Comparison of ENCODE assay signal across 9 cellular contexts in the genomic region with DNA sequence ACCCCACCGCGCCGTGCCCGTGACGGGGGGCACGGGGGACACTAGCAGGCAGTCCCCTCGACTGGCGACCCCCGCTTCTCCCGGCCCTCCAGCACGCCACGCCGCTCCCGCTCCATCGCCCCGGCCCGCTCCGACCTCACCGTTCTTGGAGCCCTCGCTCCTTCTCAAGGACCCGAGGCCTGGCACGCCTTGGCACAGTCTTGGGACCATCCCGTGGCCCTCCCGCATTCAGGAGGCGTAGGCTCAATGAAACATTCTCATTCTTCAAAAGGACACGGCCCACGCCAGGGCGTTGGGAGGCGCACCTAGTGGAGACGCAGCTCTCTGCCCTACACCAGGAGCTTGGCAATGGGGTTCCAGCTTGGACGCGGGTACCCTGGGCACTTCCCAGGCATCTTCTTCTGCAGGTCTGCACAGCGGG. TPM values are rescaled to one million over a fixed set of nuclear protein-coding genes. Genes with fewer than 3 reads are reported as not detected.
DNase-seq lines count a peak whose midpoint lies in the region; ATAC-seq, FAIRE-seq and TF ChIP-seq lines count a peak whose summit lies in the region.
"Had no signal": no experiment of that assay in that cellular context is flagged by ENCODE, and none has a peak within 500 bp of the region (broad histone marks: within the 10 kb centered on the region; RNA-seq: fewer than 3 reads in every experiment).

No MANE protein-coding gene starts in this region.

- H3K36me3 ChIP-seq in CD4-positive, alpha-beta memory T cell (ENCODE audit: insufficient read depth, low read length): peaks cover 7% of the 10 kb centered on the region

- H3K4me3 Mint-ChIP-seq in CD4-positive, alpha-beta memory T cell: peak overlapping the region; percentile 47 to 79 (median 64)

- H3K9me3 Mint-ChIP-seq in CD4-positive, alpha-beta memory T cell: peaks cover 0 to 1% (median 0%) of the 10 kb centered on the region in 8 donors

- H3K9me3 ChIP-seq in CD4-positive, alpha-beta memory T cell (ENCODE audit: control insufficient read depth in 1 of 2, low read length in 2 of 2): no peaks in the 10 kb centered on the region

- POLR2A ChIA-PET in CD4-positive, alpha-beta memory T cell (lab: Charles Lee; ENCODE audit: partially characterized antibody): no interaction called here

- ATAC-seq in HG02970 (IDR thresholded peaks at IDR 0.05; ENCODE audit: low FRiP score, unreplicated experiment): no peak

- intact Hi-C loops in CD4-positive, alpha-beta memory T cell (cut with micrococcal nuclease): no loop called here

- peaks cover 7 to 17% (median 11%) of the 10 kb centered on the region in 4 donors for H3K4me1 Mint-ChIP-seq in CD4-positive, alpha-beta memory T cell

- H3K27me3 Mint-ChIP-seq in CD4-positive, alpha-beta memory T cell: peaks cover 15 to 17% of the 10 kb centered on the region in 2 donors

- no peak for TF ChIP-seq POLR2A in GM12891 (IDR thresholded peaks at IDR 0.05; ENCODE audit: low read depth, low read length)

- no peaks in the 10 kb centered on the region for H3K27me3 ChIP-seq in CD4-positive, alpha-beta memory T cell (ENCODE audit: insufficient read depth, low read length)

- no peak overlapping the region for H3K4me3 ChIP-seq in CD4-positive, alpha-beta memory T cell (ENCODE audit: low read length in 2 of 2)

- peaks cover 7% of the 10 kb centered on the region for H3K4me1 ChIP-seq in CD4-positive, alpha-beta memory T cell (ENCODE audit: insufficient read depth, low read length)

- DNase-seq in CD4-positive, alpha-beta memory T cell: peak in 1 of 5 donors; percentile 40
- DNase-seq in HuH-7.5 (ENCODE audit: low spot score): peak; percentile 68
- DNase-seq in nucleus accumbens (lab: John Stamatoyannopoulos, UW): peak in 41 of 56 donors; percentile 16 to 79 (median 41)
- no peak for DNase-seq in GM12891 (ENCODE audit: insufficient read length, low spot score)
- no peak for DNase-seq in HuH-7 (ENCODE audit: low spot score)
- DNase-seq in activated effector memory CD4-positive, alpha-beta T cell treated with anti-CD3 and anti-CD28 coated beads, Interleukin-2, amount 50 U/mL, for 16 hours: no peak
- DNase-seq: activated CD8-positive, alpha-beta memory T cell treated with anti-CD3 and anti-CD28 coated beads for 24 hours had no signal

- FAIRE-seq in GM12891 (lab: Jason Lieb, UNC): no peak

- peaks cover 2 to 13% of the 10 kb centered on the region in 2 donors for H3K36me3 Mint-ChIP-seq in CD4-positive, alpha-beta memory T cell

- CTCF ChIA-PET in CD4-positive, alpha-beta memory T cell (lab: Charles Lee; ENCODE audit: partially characterized antibody): no interaction called here

- peak overlapping the region in 1 of 7 donors; percentile 26 for H3K27ac Mint-ChIP-seq in CD4-positive, alpha-beta memory T cell

- no peak overlapping the region for H3K27ac ChIP-seq in CD4-positive, alpha-beta memory T cell (ENCODE audit: low read depth, low read length)
- H3K27ac ChIP-seq in cingulate gyrus (ENCODE audit: low read depth, low read length): peak overlapping the region; percentile 85

TF ChIP-seq in GM12891, 5 proteins besides CTCF, POLR2A, EP300 and RAD21:
- TF ChIP-seq PAX5 (IDR thresholded peaks at IDR 0.05; ENCODE audit: insufficient read depth, low read length, severe bottlenecking) (no peak), POU2F2 (IDR thresholded peaks at IDR 0.05; ENCODE audit: low read depth, low read length) (no peak), TAF1 (IDR thresholded peaks at IDR 0.05; ENCODE audit: low read depth, low read length) (no peak), SPI1 (IDR thresholded peaks at IDR 0.05; ENCODE audit: low read depth, low read length) (no peak), POLR2AphosphoS5 (IDR thresholded peaks at IDR 0.05; ENCODE audit: low read depth, low read length) (no peak)

RNA-seq across cellular contexts. Expression of gene CERS1, which starts 0.5 kb away (rescaled TPM):
- total RNA-seq in CD4-positive, alpha-beta memory T cell: not detected
- polyA plus RNA-seq in CD4-positive, alpha-beta memory T cell: not detected
- 0.14 TPM for polyA plus RNA-seq in GM12891 (2012; ENCODE audit: low read depth, missing spikeins)

RNA-seq across cellular contexts. Expression of gene COPE, which starts 22.8 kb away (rescaled TPM):
- 100 to 1,000 TPM; 165 to 170 TPM for total RNA-seq in CD4-positive, alpha-beta memory T cell
- polyA plus RNA-seq in CD4-positive, alpha-beta memory T cell: 100 to 1,000 TPM; 273 to 276 TPM
- polyA plus RNA-seq in GM12891 (2012; ENCODE audit: low read depth, missing spikeins): 189 TPM

RNA-seq across cellular contexts. Expression of gene DDX49, which starts 23.1 kb away (rescaled TPM):
- total RNA-seq in CD4-positive, alpha-beta memory T cell: 10 to 100 TPM; 40.9 to 43.6 TPM
- 10 to 100 TPM; 20.7 to 32.1 TPM for polyA plus RNA-seq in CD4-positive, alpha-beta memory T cell
- polyA plus RNA-seq in GM12891 (2012; ENCODE audit: low read depth, missing spikeins): 40.4 TPM

RNA-seq across cellular contexts. Expression of gene HOMER3, which starts 44.6 kb away (rescaled TPM):
- 1 to 10 TPM; 2.1 to 2.4 TPM for total RNA-seq in CD4-positive, alpha-beta memory T cell
- polyA plus RNA-seq in CD4-positive, alpha-beta memory T cell: 1 to 10 TPM; 2.6 to 2.7 TPM
- polyA plus RNA-seq in GM12891 (2012; ENCODE audit: low read depth, missing spikeins): 0.35 TPM

Comparison
In these comparisons a context has a peak if more than half of its experiments do, and no peak if none do; other contexts are left out.
1. DNase-seq: peak in HuH-7.5 (single experiment) and nucleus accumbens (41 of 56); none in GM12891 (single experiment), HuH-7 (single experiment) and activated effector memory CD4-positive, alpha-beta T cell treated with anti-CD3 and anti-CD28 coated beads, Interleukin-2, amount 50 U/mL, for 16 hours (single experiment).